In the genomic region with DNA sequence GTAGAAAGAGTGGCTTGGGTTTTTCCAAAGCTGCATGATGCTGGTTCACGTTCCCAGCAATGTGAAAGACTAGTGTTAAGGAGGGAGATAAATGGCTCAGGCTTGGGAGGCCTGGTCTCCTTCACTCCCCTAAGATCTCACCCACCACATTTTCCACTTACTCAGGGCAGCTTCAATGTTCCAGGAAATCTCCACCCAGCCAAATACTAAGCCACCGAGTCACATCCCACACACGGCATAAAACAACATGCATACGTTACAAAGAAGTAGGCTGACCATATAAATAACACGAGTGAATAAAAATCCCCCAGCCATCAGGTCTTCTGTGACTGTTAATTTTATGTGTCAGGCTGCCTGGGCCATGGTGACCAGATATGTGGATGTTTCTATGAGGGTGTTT, we compare ENCODE assay signal across 1 cellular context.
TF ChIP-seq lines count a peak whose summit lies in the region.

No MANE protein-coding gene starts in this region.

TF ChIP-seq in IMR-90, 13 proteins besides CTCF, POLR2A, EP300 and RAD21 (continued from another document):
- TF ChIP-seq, protein P1, sequence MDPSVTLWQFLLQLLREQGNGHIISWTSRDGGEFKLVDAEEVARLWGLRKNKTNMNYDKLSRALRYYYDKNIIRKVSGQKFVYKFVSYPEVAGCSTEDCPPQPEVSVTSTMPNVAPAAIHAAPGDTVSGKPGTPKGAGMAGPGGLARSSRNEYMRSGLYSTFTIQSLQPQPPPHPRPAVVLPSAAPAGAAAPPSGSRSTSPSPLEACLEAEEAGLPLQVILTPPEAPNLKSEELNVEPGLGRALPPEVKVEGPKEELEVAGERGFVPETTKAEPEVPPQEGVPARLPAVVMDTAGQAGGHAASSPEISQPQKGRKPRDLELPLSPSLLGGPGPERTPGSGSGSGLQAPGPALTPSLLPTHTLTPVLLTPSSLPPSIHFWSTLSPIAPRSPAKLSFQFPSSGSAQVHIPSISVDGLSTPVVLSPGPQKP (IDR thresholded peaks at IDR 0.05; ENCODE audit: borderline replicate concordance, low read depth, low read length) = no peak
- TF ChIP-seq RFX5 (IDR thresholded peaks at IDR 0.05; ENCODE audit: low read depth, low read length) = no peak
- no peak for TF ChIP-seq BHLHE40 (IDR thresholded peaks at IDR 0.05; ENCODE audit: low read depth, low read length)
- TF ChIP-seq USF2 (IDR thresholded peaks at IDR 0.05; ENCODE audit: low read depth, low read length) = no peak
- no peak for TF ChIP-seq CHD1 (IDR thresholded peaks at IDR 0.05; ENCODE audit: low read depth, low read length)
- TF ChIP-seq MXI1 (IDR thresholded peaks at IDR 0.05; ENCODE audit: borderline replicate concordance, low read depth, low read length) = no peak
- TF ChIP-seq MAZ (IDR thresholded peaks at IDR 0.05; ENCODE audit: borderline replicate concordance, low read depth, low read length) = no peak
